ENCODE assay signal across 1 cellular context in genomic region chr14:69771136-69771535, GRCh38.
TF ChIP-seq lines count a peak whose summit lies in the region.

No MANE protein-coding gene starts in this region.

TF ChIP-seq in H1, 55 proteins besides CTCF, POLR2A, EP300 and RAD21:
- TF ChIP-seq ATF2 (IDR thresholded peaks at IDR 0.05; ENCODE audit: low read length) (no peak), MAFK (IDR thresholded peaks at IDR 0.05; ENCODE audit: low read depth, low read length) (no peak), CEBPB (IDR thresholded peaks at IDR 0.05; ENCODE audit: low read depth, low read length) (no peak), GABPA (IDR thresholded peaks at IDR 0.05; ENCODE audit: borderline replicate concordance, insufficient read depth, low read length) (no peak), TCF12 (IDR thresholded peaks at IDR 0.05; ENCODE audit: low read depth, low read length) (no peak), KDM4A (IDR thresholded peaks at IDR 0.05; ENCODE audit: low read depth, low read length, severe bottlenecking) (no peak), BACH1 (IDR thresholded peaks at IDR 0.05; ENCODE audit: low read length) (no peak), SIX5 (IDR thresholded peaks at IDR 0.05; ENCODE audit: low read depth, low read length) (no peak)
